In the genomic region with DNA sequence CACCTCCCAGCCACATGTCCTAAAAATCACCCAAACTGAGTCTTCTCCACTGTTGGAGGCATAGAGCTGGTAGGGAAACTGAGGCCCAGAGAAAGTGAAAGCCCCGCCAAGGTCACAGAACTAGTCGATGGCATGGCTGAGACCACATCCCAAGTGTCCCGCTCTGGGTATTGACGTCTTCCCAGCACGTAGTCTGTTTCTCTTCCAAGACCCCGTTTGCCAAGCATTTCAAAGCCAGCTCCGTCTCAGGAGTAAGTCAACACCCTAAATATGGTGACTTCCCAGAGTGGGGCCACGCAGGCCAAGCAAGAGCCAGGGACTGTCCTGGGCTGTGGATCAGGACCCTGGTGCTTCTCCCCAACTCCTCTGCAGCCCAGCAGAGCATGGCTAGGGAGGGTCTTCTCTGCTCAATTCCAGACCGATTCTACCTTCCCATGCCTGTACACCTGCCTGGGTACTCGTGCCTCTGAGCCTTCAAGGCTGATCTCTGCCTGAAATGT, we compare ENCODE assay signal across 22 cellular contexts. TPM values are rescaled to one million over a fixed set of nuclear protein-coding genes. Genes with fewer than 3 reads are reported as not detected.
DNase-seq lines count a peak whose midpoint lies in the region; ATAC-seq and TF ChIP-seq lines count a peak whose summit lies in the region.
"Had no signal": no experiment of that assay in that cellular context is flagged by ENCODE, and none has a peak within 500 bp of the region (broad histone marks: within the 10 kb centered on the region; RNA-seq: fewer than 3 reads in every experiment).

No MANE protein-coding gene starts in this region.

- H3K4me3 Mint-ChIP-seq in endodermal cell (no peak overlapping the region), neural progenitor cell (no peak overlapping the region)
- no peak overlapping the region for H3K4me3 Mint-ChIP-seq in stimulated activated naive B cell treated with anti-CD40 and anti-IgM and Interleukin-4, amounts not matched to agents 10 μg/mL and 1 μg/mL and 100 μg/mL, for 72 hours
- H3K4me3 Mint-ChIP-seq: CD8-positive, alpha-beta T cell had no signal

- no peaks in the 10 kb centered on the region for H3K79me2 ChIP-seq in neural progenitor cell (ENCODE audit: low read depth)

- H3K4me1 ChIP-seq in SJCRH30, result peaks cover 20% of the 10 kb centered on the region
- H3K4me1 ChIP-seq in endodermal cell (ENCODE audit: control insufficient read depth, insufficient read depth, low read length), result no peaks in the 10 kb centered on the region
- peaks cover 5% of the 10 kb centered on the region for H3K4me1 ChIP-seq in neural progenitor cell
- H3K4me1 ChIP-seq in stomach smooth muscle (ENCODE audit: control insufficient read depth, insufficient read depth, low read length), result peaks cover 40% of the 10 kb centered on the region
- H3K4me1 ChIP-seq: BLaER1 treated with 17β-estradiol and CSF1 and Interleukin-3, amounts not matched to agents 10 nM and 100 nM; HAP-1; Peyer's patch; SJSA1 had no signal

- no peak overlapping the region for H3K4me2 ChIP-seq in neural progenitor cell
- H3K4me2 ChIP-seq: BLaER1 treated with 17β-estradiol and CSF1 and Interleukin-3, amounts not matched to agents 10 nM and 100 nM had no signal

- H3K27me3 ChIP-seq in SJCRH30 (no peaks in the 10 kb centered on the region), endodermal cell (ENCODE audit: control insufficient read depth, insufficient read depth, low read length, poor library complexity, severe bottlenecking) (no peaks in the 10 kb centered on the region), neural progenitor cell (no peaks in the 10 kb centered on the region), stomach smooth muscle (ENCODE audit: control insufficient read depth in 1 of 2, insufficient read depth in 2 of 2, low read length in 2 of 2) (no peaks in the 10 kb centered on the region), H7 (ENCODE audit: control insufficient read depth, insufficient read depth, low read length) (no peaks in the 10 kb centered on the region)
- H3K27me3 ChIP-seq: BLaER1 treated with 17β-estradiol and CSF1 and Interleukin-3, amounts not matched to agents 10 nM and 100 nM; Peyer's patch; SJSA1 had no signal

- no peaks in the 10 kb centered on the region for H3F3A ChIP-seq in neural progenitor cell (ENCODE audit: low read depth)

- H3K9ac ChIP-seq in endodermal cell (ENCODE audit: extremely low read depth, low read length, poor library complexity, severe bottlenecking), result no peak overlapping the region
- no peak overlapping the region for H3K9ac ChIP-seq in neural progenitor cell
- peak overlapping the region in 1 of 2 donors; percentile 36 for H3K9ac ChIP-seq in stomach smooth muscle (ENCODE audit: low read length in 2 of 2)
- H3K9ac ChIP-seq: BLaER1 treated with 17β-estradiol and CSF1 and Interleukin-3, amounts not matched to agents 10 nM and 100 nM had no signal

- H2AFZ ChIP-seq in neural progenitor cell (replicated peaks), result no peak overlapping the region

- H3K36me3 ChIP-seq in SJCRH30 (peaks cover 6% of the 10 kb centered on the region; the same call in 1 of the 2 replicates), endodermal cell (ENCODE audit: control insufficient read depth, insufficient read depth, low read length) (no peaks in the 10 kb centered on the region), neural progenitor cell (no peaks in the 10 kb centered on the region), stomach smooth muscle (ENCODE audit: control insufficient read depth in 2 of 2, insufficient read depth in 2 of 2, low read length in 2 of 2) (peaks cover 8 to 12% of the 10 kb centered on the region in 2 donors), H7 (replicated peaks; ENCODE audit: control insufficient read depth, insufficient read depth, low read length) (no peaks in the 10 kb centered on the region)
- H3K36me3 ChIP-seq: BLaER1 treated with 17β-estradiol and CSF1 and Interleukin-3, amounts not matched to agents 10 nM and 100 nM; HAP-1; Peyer's patch; SJSA1 had no signal

- WGBS in endodermal cell (ENCODE audit: insufficient coverage in 1 of 2, insufficient read length in 1 of 2), 2 experiments, result 93% methylated on average over 10 of the region's 10 CpGs

- H3K9me3 ChIP-seq in SJCRH30 (replicated peaks), result no peaks in the 10 kb centered on the region
- no peaks in the 10 kb centered on the region for H3K9me3 ChIP-seq in endodermal cell (ENCODE audit: control insufficient read depth, low read length)
- H3K9me3 ChIP-seq in neural progenitor cell (ENCODE audit: low read depth), result no peaks in the 10 kb centered on the region
- H3K9me3 ChIP-seq in stomach smooth muscle (ENCODE audit: control insufficient read depth in 2 of 2, low read length in 2 of 2), result no peaks in the 10 kb centered on the region
- H3K9me3 ChIP-seq: HAP-1, SJSA1 had no signal

- H3K9me3 Mint-ChIP-seq in endodermal cell (peaks cover 2% of the 10 kb centered on the region), neural progenitor cell (peaks cover 5% of the 10 kb centered on the region)
- H3K9me3 Mint-ChIP-seq in stimulated activated naive B cell treated with anti-CD40 and anti-IgM and Interleukin-4, amounts not matched to agents 10 μg/mL and 1 μg/mL and 100 μg/mL, for 72 hours, result peaks cover 0 to 7% of the 10 kb centered on the region in 2 donors

- H3K27ac Mint-ChIP-seq in endodermal cell (no peak overlapping the region), neural progenitor cell (peak overlapping the region; percentile 61)
- H3K27ac Mint-ChIP-seq in stimulated activated naive B cell treated with anti-CD40 and anti-IgM and Interleukin-4, amounts not matched to agents 10 μg/mL and 1 μg/mL and 100 μg/mL, for 72 hours, result no peak overlapping the region
- H3K27ac Mint-ChIP-seq: CD8-positive, alpha-beta T cell; IgD-negative memory B cell had no signal

- DNase-seq in SJCRH30, result no peak
- peak; percentile 27 for DNase-seq in endodermal cell
- no peak for DNase-seq in neural progenitor cell (ENCODE audit: low spot score)
- no peak for DNase-seq in NCI-H1694 (lab: John Stamatoyannopoulos, UW)
- DNase-seq in stimulated activated naive B cell treated with anti-CD40 and anti-IgM and Interleukin-4, amounts not matched to agents 10 μg/mL and 1 μg/mL and 100 μg/mL, for 72 hours, result no peak
- DNase-seq in H7, result no peak
- DNase-seq: ACHN; CD8-positive, alpha-beta T cell; DND-41; Karpas-422; NCI-H1694 treated with DMSO at 0.1 percent for 48 hours; NCI-H2081 treated with DMSO at 0.1 percent for 48 hours; NCI-H2171 treated with DMSO at 0.1 percent for 48 hours; NCI-H524 treated with DMSO at 0.1 percent for 48 hours; NCI-H82 had no signal

- H3K36me3 Mint-ChIP-seq in endodermal cell (ENCODE audit: low read depth) (no peaks in the 10 kb centered on the region), neural progenitor cell (no peaks in the 10 kb centered on the region)
- H3K36me3 Mint-ChIP-seq in stimulated activated naive B cell treated with anti-CD40 and anti-IgM and Interleukin-4, amounts not matched to agents 10 μg/mL and 1 μg/mL and 100 μg/mL, for 72 hours, result peaks cover 7 to 8% of the 10 kb centered on the region in 2 donors
- H3K36me3 Mint-ChIP-seq: CD8-positive, alpha-beta T cell; IgD-negative memory B cell had no signal

- H3K27me3 Mint-ChIP-seq in endodermal cell (ENCODE audit: insufficient read depth) (no peaks in the 10 kb centered on the region), neural progenitor cell (ENCODE audit: insufficient read depth, low read depth) (peaks cover 5% of the 10 kb centered on the region)
- peaks cover 16 to 28% of the 10 kb centered on the region in 2 donors for H3K27me3 Mint-ChIP-seq in stimulated activated naive B cell treated with anti-CD40 and anti-IgM and Interleukin-4, amounts not matched to agents 10 μg/mL and 1 μg/mL and 100 μg/mL, for 72 hours

- H4K20me1 ChIP-seq in neural progenitor cell (ENCODE audit: low read depth), result no peaks in the 10 kb centered on the region
- H4K20me1 ChIP-seq: BLaER1 treated with 17β-estradiol and CSF1 and Interleukin-3, amounts not matched to agents 10 nM and 100 nM had no signal

- H3K27ac ChIP-seq in SJCRH30 (peak overlapping the region; percentile 81), endodermal cell (ENCODE audit: low read depth, low read length) (no peak overlapping the region), neural progenitor cell (no peak overlapping the region), stomach smooth muscle (ENCODE audit: low read length) (peak overlapping the region; percentile 89)
- H3K27ac ChIP-seq: BLaER1 treated with 17β-estradiol and CSF1 and Interleukin-3, amounts not matched to agents 10 nM and 100 nM; Peyer's patch; SJSA1 had no signal

- TF ChIP-seq CTCF in endodermal cell (conservative IDR thresholded peaks at IDR 0.05) (no peak), neural progenitor cell (IDR thresholded peaks at IDR 0.05) (no peak)

- H3K4me1 Mint-ChIP-seq in endodermal cell (peaks cover 6% of the 10 kb centered on the region), neural progenitor cell (no peaks in the 10 kb centered on the region)
- H3K4me1 Mint-ChIP-seq in stimulated activated naive B cell treated with anti-CD40 and anti-IgM and Interleukin-4, amounts not matched to agents 10 μg/mL and 1 μg/mL and 100 μg/mL, for 72 hours, result no peaks in the 10 kb centered on the region
- H3K4me1 Mint-ChIP-seq: IgD-negative memory B cell had no signal

- H3K4me3 ChIP-seq in SJCRH30 (no peak overlapping the region), endodermal cell (ENCODE audit: low read length) (no peak overlapping the region), neural progenitor cell (no peak overlapping the region), stomach smooth muscle (ENCODE audit: low read length in 2 of 2) (peak overlapping the region in 1 of 2 donors; percentile 22), H7 (ENCODE audit: insufficient read depth, low read depth, low read length) (no peak overlapping the region)
- H3K4me3 ChIP-seq: BLaER1 treated with 17β-estradiol and CSF1 and Interleukin-3, amounts not matched to agents 10 nM and 100 nM; GM12878; HAP-1; Peyer's patch; SJSA1 had no signal

- ATAC-seq in stimulated activated naive B cell treated with anti-CD40 and anti-IgM and Interleukin-4, amounts not matched to agents 10 μg/mL and 1 μg/mL and 100 μg/mL, for 72 hours (replicated peaks), result no peak
- ATAC-seq: CD8-positive, alpha-beta T cell; GM12878 had no signal

RNA-seq across cellular contexts. Expression of a gene that starts 19.7 kb away (rescaled TPM):
- total RNA-seq in SJCRH30 (2014; rRNA removed; shearing (Covaris generic)), result 39.2 and 39.7 TPM in 2 replicates
- total RNA-seq in endodermal cell (1 to 10 TPM; 1.8 to 2.7 TPM), neural progenitor cell (ENCODE audit: low replicate concordance) (2.8 and 5.0 TPM in 2 replicates)
- polyA plus RNA-seq in endodermal cell (2013, experiment 1 of 2), result 1.1 TPM
- 1.3 TPM for polyA plus RNA-seq in endodermal cell (2013, experiment 2 of 2)
- 0.97 and 2.8 TPM in 2 replicates for total RNA-seq in H7 (2014; rRNA removed; shearing (Covaris generic))
- polyA plus RNA-seq: IgD-negative memory B cell had no signal

Comparison
In these comparisons a context has a peak if more than half of its experiments do, and no peak if none do; other contexts are left out.
1. H3K27ac ChIP-seq: peak in SJCRH30 (single experiment) and stomach smooth muscle (single experiment); none in endodermal cell (single experiment) and neural progenitor cell (single experiment).